6 cellular contexts compared by ENCODE assay signal in genomic region chr11:78059749-78060328, GRCh38. TPM values are rescaled to one million over a fixed set of nuclear protein-coding genes. Genes with fewer than 3 reads are reported as not detected.
"Had no signal": no experiment of that assay in that cellular context is flagged by ENCODE, and none has a peak within 500 bp of the region (broad histone marks: within the 10 kb centered on the region; RNA-seq: fewer than 3 reads in every experiment).

No MANE protein-coding gene starts in this region.

RNA-seq across cellular contexts. Expression of gene THRSP, which starts 3.8 kb away (rescaled TPM):
- total RNA-seq: HT1080, IMR-90, M059J, OCI-LY7, PC-3, SJCRH30 had no signal
- polyA plus RNA-seq: IMR-90 had no signal

RNA-seq across cellular contexts. Expression of gene KCTD14, which starts 36.8 kb away (rescaled TPM):
- total RNA-seq: OCI-LY7 had no signal
